10 cellular contexts compared by ENCODE assay signal in the genomic region with DNA sequence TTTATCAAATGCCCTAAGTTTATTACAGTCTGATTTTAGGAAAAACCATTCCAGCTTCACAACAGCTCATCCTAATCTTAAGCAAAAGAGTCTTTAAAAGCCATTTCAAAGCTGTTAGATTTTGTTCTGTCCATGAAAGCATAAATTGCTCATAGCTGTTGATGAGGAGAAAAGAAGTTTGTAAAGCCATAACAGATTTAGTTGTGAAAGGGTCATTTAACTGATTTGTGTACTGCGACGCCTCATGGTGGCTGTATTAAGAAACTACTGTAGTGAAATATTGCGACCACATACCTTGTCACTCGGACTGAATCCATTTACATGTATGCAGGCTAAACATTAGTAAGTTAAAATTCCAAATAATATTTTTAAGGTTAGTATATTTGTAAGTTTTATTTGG. TPM values are rescaled to one million over a fixed set of nuclear protein-coding genes. Genes with fewer than 3 reads are reported as not detected.
DNase-seq lines count a peak whose midpoint lies in the region; ATAC-seq, FAIRE-seq and TF ChIP-seq lines count a peak whose summit lies in the region.
"Had no signal": no experiment of that assay in that cellular context is flagged by ENCODE, and none has a peak within 500 bp of the region (broad histone marks: within the 10 kb centered on the region; RNA-seq: fewer than 3 reads in every experiment).

No MANE protein-coding gene starts in this region.

- DNase-seq in GDM1 (lab: John Stamatoyannopoulos, UW) (peak; percentile 6), LNCaP clone FGC (ENCODE audit: low read depth) (no peak), bronchial epithelial cell (ENCODE audit: low read depth) (peak; percentile 10), coronary artery (ENCODE audit: low spot score) (no peak), transverse colon (no peak)
- no peak for DNase-seq in naive thymus-derived CD4-positive, alpha-beta T cell

- TF ChIP-seq EP300 in transverse colon (IDR thresholded peaks at IDR 0.05; ENCODE audit: low read depth) = no peak

- H3K4me1 ChIP-seq in naive thymus-derived CD4-positive, alpha-beta T cell (ENCODE audit: control insufficient read depth in 2 of 2, insufficient read depth in 2 of 2, low read length in 2 of 2) = peaks cover 0 to 3% of the 10 kb centered on the region in 2 donors
- H3K4me1 ChIP-seq in transverse colon = peaks cover 0 to 9% (median 2%) of the 10 kb centered on the region in 4 donors
- H3K4me1 ChIP-seq: ascending aorta had no signal

- intact Hi-C loops in naive thymus-derived CD4-positive, alpha-beta T cell (cut with micrococcal nuclease) = loop anchor here (1.0 to 5.0 kb wide), 4 partner anchors 271 to 307 kb away; no protein-coding TSS in a partner anchor
- intact Hi-C loops in transverse colon (cut with DNase I; ENCODE audit: low total_unique reads) = no loop called here

- no peak overlapping the region for H3K27ac Mint-ChIP-seq in naive thymus-derived CD4-positive, alpha-beta T cell
- H3K27ac Mint-ChIP-seq: T-helper 2 cell treated with Interferon-gamma antibody and Interleukin-4, amounts not matched to agents 5 μg/mL and 100 μg/mL, for 36 hours had no signal

- peaks cover 0 to 6% (median 1%) of the 10 kb centered on the region in 11 donors for H3K9me3 Mint-ChIP-seq in naive thymus-derived CD4-positive, alpha-beta T cell

- 0 out of 2 replicates have a peak, but pooled peaks have one; percentile 10 for TF ChIP-seq CTCF in LNCaP clone FGC (IDR thresholded peaks at IDR 0.05; ENCODE audit: control insufficient read depth, extremely low read depth, insufficient read depth)
- TF ChIP-seq CTCF in bronchial epithelial cell (IDR thresholded peaks at IDR 0.05; ENCODE audit: insufficient read depth, low read length, severe bottlenecking) = no peak
- no peak for TF ChIP-seq CTCF in coronary artery (IDR thresholded peaks at IDR 0.05)
- peak in 2 of 5 experiments; percentile 15 to 21 for TF ChIP-seq CTCF in transverse colon (IDR thresholded peaks at IDR 0.05)

- no peak for FAIRE-seq in bronchial epithelial cell (lab: Jason Lieb, UNC)

- ATAC-seq in naive thymus-derived CD4-positive, alpha-beta T cell = peak; percentile 36
- ATAC-seq in GM21367 (IDR thresholded peaks at IDR 0.05; ENCODE audit: unreplicated experiment) (no peak), HG03378 (IDR thresholded peaks at IDR 0.05; ENCODE audit: unreplicated experiment) (no peak)

- POLR2A ChIA-PET in naive thymus-derived CD4-positive, alpha-beta T cell (lab: Charles Lee) = no interaction called here

- H3K27me3 ChIP-seq in bronchial epithelial cell (ENCODE audit: control insufficient read depth, insufficient read depth, low read length) = no peaks in the 10 kb centered on the region
- no peaks in the 10 kb centered on the region for H3K27me3 ChIP-seq in naive thymus-derived CD4-positive, alpha-beta T cell (ENCODE audit: control insufficient read depth in 2 of 2, insufficient read depth in 2 of 2, low read length in 2 of 2)
- no peaks in the 10 kb centered on the region for H3K27me3 ChIP-seq in transverse colon
- H3K27me3 ChIP-seq: ascending aorta had no signal

- peaks cover 3 to 18% (median 9%) of the 10 kb centered on the region in 5 donors for H3K36me3 Mint-ChIP-seq in naive thymus-derived CD4-positive, alpha-beta T cell

- H3K4me3 ChIP-seq in LNCaP clone FGC (ENCODE audit: low read depth, low read length) = no peak overlapping the region
- no peak overlapping the region for H3K4me3 ChIP-seq in bronchial epithelial cell (ENCODE audit: low read depth, low read length)
- H3K4me3 ChIP-seq in naive thymus-derived CD4-positive, alpha-beta T cell (ENCODE audit: low read length) = no peak overlapping the region
- no peak overlapping the region for H3K4me3 ChIP-seq in coronary artery
- H3K4me3 ChIP-seq in transverse colon = no peak overlapping the region
- H3K4me3 ChIP-seq: ascending aorta had no signal

- H3K27ac ChIP-seq in naive thymus-derived CD4-positive, alpha-beta T cell (ENCODE audit: low read depth, low read length) = no peak overlapping the region
- no peak overlapping the region for H3K27ac ChIP-seq in coronary artery
- no peak overlapping the region for H3K27ac ChIP-seq in transverse colon
- H3K27ac ChIP-seq: ascending aorta had no signal

- no peak for TF ChIP-seq POLR2A in transverse colon (IDR thresholded peaks at IDR 0.05)

- no peaks in the 10 kb centered on the region for H3K36me3 ChIP-seq in bronchial epithelial cell (ENCODE audit: control insufficient read depth, insufficient read depth, low read length)
- no peaks in the 10 kb centered on the region for H3K36me3 ChIP-seq in naive thymus-derived CD4-positive, alpha-beta T cell (ENCODE audit: control insufficient read depth in 2 of 3, insufficient read depth in 3 of 3, low read length in 3 of 3)
- no peaks in the 10 kb centered on the region for H3K36me3 ChIP-seq in transverse colon
- H3K36me3 ChIP-seq: ascending aorta had no signal

- H3K4me1 Mint-ChIP-seq in naive thymus-derived CD4-positive, alpha-beta T cell = peaks cover 5 to 65% (median 51%) of the 10 kb centered on the region in 7 donors

- CTCF ChIA-PET in naive thymus-derived CD4-positive, alpha-beta T cell (lab: Charles Lee) = interaction anchor here (1.1 to 1.3 kb wide), 4 partner anchors 12 to 313 kb away, joined by 3 read pairs; no protein-coding TSS in a partner anchor

- H3K4me3 Mint-ChIP-seq in naive thymus-derived CD4-positive, alpha-beta T cell = no peak overlapping the region
- H3K4me3 Mint-ChIP-seq: T-helper 2 cell treated with Interferon-gamma antibody and Interleukin-4, amounts not matched to agents 5 μg/mL and 100 μg/mL, for 36 hours had no signal

- no peaks in the 10 kb centered on the region for H3K9me3 ChIP-seq in naive thymus-derived CD4-positive, alpha-beta T cell (ENCODE audit: control insufficient read depth in 2 of 3, low read length in 3 of 3)
- H3K9me3 ChIP-seq in transverse colon = no peaks in the 10 kb centered on the region
- H3K9me3 ChIP-seq: ascending aorta had no signal

- in situ Hi-C loops in transverse colon (cut with MboI; ENCODE audit: low pct_ligation_motif_present in 1 of 4, low pct_unique_long_range_greater_than_20kb in 1 of 4, low sequenced_read_pairs in 3 of 4) = no loop called here

- H3K27me3 Mint-ChIP-seq in naive thymus-derived CD4-positive, alpha-beta T cell = no peaks in the 10 kb centered on the region

- WGBS in transverse colon (ENCODE audit: low coverage in 1 of 2), 2 donors = 76 to 93% methylated on average over 4 of the region's 4 CpGs

RNA-seq across cellular contexts. Expression of gene BBX, which starts 20.9 kb away (rescaled TPM):
- total RNA-seq in bronchial epithelial cell (49.5 and 59.7 TPM in 2 replicates), transverse colon (10 to 100 TPM; 22.5 to 39.6 (median 33.1) TPM)
- 100 to 1,000 TPM in 1 of 5 experiments, 10 to 100 TPM in 4; 44.3 to 103 (median 73.5) TPM for total RNA-seq in naive thymus-derived CD4-positive, alpha-beta T cell
- polyA plus RNA-seq in naive thymus-derived CD4-positive, alpha-beta T cell = 100 to 1,000 TPM in 1 of 2 donors, 10 to 100 TPM in 1; 93.4 to 120 TPM

Comparison
In these comparisons a context has a peak if more than half of its experiments do, and no peak if none do; other contexts are left out.
1. DNase-seq: peak in GDM1 (single experiment) and bronchial epithelial cell (single experiment); none in LNCaP clone FGC (single experiment), naive thymus-derived CD4-positive, alpha-beta T cell (0 of 9), coronary artery (single experiment) and transverse colon (single experiment).